ENCODE assay signal across 1 cellular context in genomic region chr17:77391668-77392375, GRCh38.
TF ChIP-seq lines count a peak whose summit lies in the region.

No MANE protein-coding gene starts in this region.

TF ChIP-seq in HepG2, 621 proteins besides CTCF, POLR2A, EP300 and RAD21 (continued from another document and continues in another):
- TF ChIP-seq ARID5B (CRISPR knock-in tag; IDR thresholded peaks at IDR 0.05) (no peak), ZNF260 (CRISPR knock-in tag; IDR thresholded peaks at IDR 0.05; ENCODE audit: borderline replicate concordance, low read depth) (no peak), ZFP62 (CRISPR knock-in tag; IDR thresholded peaks at IDR 0.05) (no peak), HNRNPH1 (optimal IDR thresholded peaks at IDR 0.05; ENCODE audit: low read depth, low read length) (no peak), ZNF513 (CRISPR knock-in tag; conservative IDR thresholded peaks at IDR 0.05) (no peak), ELF4 (CRISPR knock-in tag; IDR thresholded peaks at IDR 0.05; ENCODE audit: borderline replicate concordance) (no peak), ZNF670 (CRISPR knock-in tag; IDR thresholded peaks at IDR 0.05; ENCODE audit: borderline replicate concordance) (no peak), HNF1B (CRISPR knock-in tag; IDR thresholded peaks at IDR 0.05) (no peak), ZSCAN29 (CRISPR knock-in tag; conservative IDR thresholded peaks at IDR 0.05) (no peak; the same call in 1 of the 2 replicates), PRDM15 (CRISPR knock-in tag; IDR thresholded peaks at IDR 0.05) (no peak), CHCHD3 (CRISPR knock-in tag; IDR thresholded peaks at IDR 0.05) (no peak), ZFP1 (CRISPR knock-in tag; IDR thresholded peaks at IDR 0.05) (no peak), ZNF781 (CRISPR knock-in tag; IDR thresholded peaks at IDR 0.05; ENCODE audit: borderline replicate concordance, not compliant biosample characterization) (no peak), ZNF33A (CRISPR knock-in tag; IDR thresholded peaks at IDR 0.05; ENCODE audit: borderline replicate concordance) (no peak), RCOR2 (CRISPR knock-in tag; IDR thresholded peaks at IDR 0.05) (no peak), ZNF83 (CRISPR knock-in tag; IDR thresholded peaks at IDR 0.05; ENCODE audit: borderline replicate concordance) (no peak), CSRNP2 (CRISPR knock-in tag; conservative IDR thresholded peaks at IDR 0.05; ENCODE audit: low read depth) (no peak), TOE1 (CRISPR knock-in tag; IDR thresholded peaks at IDR 0.05) (no peak; the same call in 1 of the 2 replicates), DDIT3 (CRISPR knock-in tag; IDR thresholded peaks at IDR 0.05) (no peak), FOXA1 (IDR thresholded peaks at IDR 0.05) (no peak), FOXA1 (CRISPR knock-in tag; IDR thresholded peaks at IDR 0.05) (peak; percentile 22; the same call in 1 of the 2 replicates), ATF7 (IDR thresholded peaks at IDR 0.05) (no peak), ATF7 (CRISPR knock-in tag; IDR thresholded peaks at IDR 0.05) (0 out of 2 replicates have a peak, but pooled peaks have one; percentile 58), RFX5 (IDR thresholded peaks at IDR 0.05; ENCODE audit: low read depth, low read length) (no peak), ZNF792 (CRISPR knock-in tag; IDR thresholded peaks at IDR 0.05) (no peak), ZBTB21 (CRISPR knock-in tag; IDR thresholded peaks at IDR 0.05) (no peak), ZNF333 (CRISPR knock-in tag; IDR thresholded peaks at IDR 0.05; ENCODE audit: borderline replicate concordance) (0 out of 2 replicates have a peak, but pooled peaks have one; percentile 14), ATM (IDR thresholded peaks at IDR 0.05; ENCODE audit: borderline replicate concordance) (no peak), KDM1A (CRISPR knock-in tag; IDR thresholded peaks at IDR 0.05) (no peak), TAF15 (IDR thresholded peaks at IDR 0.05; ENCODE audit: low read depth, low read length, poor library complexity, severe bottlenecking) (no peak), TMF1 (CRISPR knock-in tag; IDR thresholded peaks at IDR 0.05; ENCODE audit: low read depth) (no peak), U2AF2 (IDR thresholded peaks at IDR 0.05; ENCODE audit: low read depth, low read length) (0 out of 2 replicates have a peak, but pooled peaks have one; percentile 58), BORCS8-MEF2B (CRISPR knock-in tag; IDR thresholded peaks at IDR 0.05) (no peak), ZBTB14 (CRISPR knock-in tag; IDR thresholded peaks at IDR 0.05) (no peak), ZNF564 (CRISPR knock-in tag; IDR thresholded peaks at IDR 0.05) (peak; percentile 33; the same call in 1 of the 2 replicates), ZHX2 (IDR thresholded peaks at IDR 0.05; ENCODE audit: low read depth) (no peak), ZHX2 (CRISPR knock-in tag; IDR thresholded peaks at IDR 0.05; ENCODE audit: borderline replicate concordance) (no peak), RBAK (CRISPR knock-in tag; IDR thresholded peaks at IDR 0.05) (no peak), ZNF550 (CRISPR knock-in tag; IDR thresholded peaks at IDR 0.05; ENCODE audit: borderline replicate concordance) (no peak), CERS6 (CRISPR knock-in tag; IDR thresholded peaks at IDR 0.05) (no peak), MIXL1 (CRISPR knock-in tag; IDR thresholded peaks at IDR 0.05) (no peak), ZNF354B (CRISPR knock-in tag; IDR thresholded peaks at IDR 0.05) (no peak), TP53 (CRISPR knock-in tag; conservative IDR thresholded peaks at IDR 0.05) (no peak), ZFY (CRISPR knock-in tag; IDR thresholded peaks at IDR 0.05) (no peak), SMYD3 (CRISPR knock-in tag; IDR thresholded peaks at IDR 0.05) (0 out of 2 replicates have a peak, but pooled peaks have one; percentile 2)
